ENCODE assay signal across 29 cellular contexts in the genomic region with DNA sequence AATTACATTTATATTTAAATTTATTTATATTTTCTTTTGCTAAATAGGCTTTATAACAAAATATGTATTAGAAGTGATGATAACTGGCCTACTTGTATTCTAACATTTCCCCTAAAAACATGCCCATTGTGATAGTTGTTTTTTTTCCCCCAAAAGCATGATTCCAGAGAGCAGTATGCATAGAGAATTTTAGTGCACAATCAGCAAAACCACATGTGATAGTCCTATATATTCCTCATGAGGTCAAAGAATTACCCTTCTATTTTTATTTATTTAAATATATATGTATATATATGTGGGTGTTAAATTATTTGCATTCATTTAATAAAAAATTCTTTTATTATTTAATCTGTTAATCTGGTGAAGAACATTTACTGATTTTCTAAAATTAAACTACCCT.
"Had no signal": no experiment of that assay in that cellular context is flagged by ENCODE, and none has a peak within 500 bp of the region (broad histone marks: within the 10 kb centered on the region; RNA-seq: fewer than 3 reads in every experiment).

No MANE protein-coding gene starts in this region.

- H3K4me3 ChIP-seq: stomach, suprapubic skin, testis, thoracic aorta, thyroid gland, tibial artery, tibial nerve, transverse colon, upper lobe of left lung, upper lobe of right lung, uterus, vagina had no signal

- H3K27me3 Mint-ChIP-seq: stimulated activated memory B cell treated with anti-CD40 and anti-IgM and Interleukin-4, amounts not matched to agents 10 μg/mL and 1 μg/mL and 100 μg/mL, for 72 hours; stimulated activated naive B cell treated with anti-CD40 and anti-IgM and Interleukin-4, amounts not matched to agents 10 μg/mL and 1 μg/mL and 100 μg/mL, for 72 hours; stimulated activated naive CD8-positive, alpha-beta T cell treated with anti-CD3 and anti-CD28 coated beads, Interleukin-15, amount 100 ng/mL, for 72 hours; stimulated activated naive CD8-positive, alpha-beta T cell treated with anti-CD3 and anti-CD28 coated beads, Interleukin-15, Interleukin-2, amounts not matched to agents 100 ng/mL and 50 ng/mL, for 24 hours; type B pancreatic cell had no signal

- H3K27ac ChIP-seq: stomach, suprapubic skin, testis, thoracic aorta, thyroid gland, tibial artery, tibial nerve, transverse colon, upper lobe of left lung, upper lobe of right lung, uterus, vagina had no signal

- H3K36me3 ChIP-seq: stomach, suprapubic skin, thoracic aorta, thyroid gland, tibial artery, tibial nerve, transverse colon, upper lobe of left lung, upper lobe of right lung, uterus, vagina had no signal

- DNase-seq: stimulated activated CD4-positive, alpha-beta T cell treated with anti-CD3 and anti-CD28 coated beads, Interleukin-2, amount 100 ng/mL, for 48 hours; stimulated activated CD4-positive, alpha-beta T cell treated with anti-CD3 and anti-CD28 coated beads, Interleukin-4, amount 100 ng/mL, for 1 hour; stimulated activated CD4-positive, alpha-beta T cell treated with anti-CD3 and anti-CD28 coated beads, Interleukin-4, amount 100 ng/mL, for 24 hours; stimulated activated CD4-positive, alpha-beta T cell treated with anti-CD3 and anti-CD28 coated beads, Interleukin-4, amount 100 ng/mL, for 4 hours; stimulated activated CD8-positive, alpha-beta memory T cell treated with anti-CD3 and anti-CD28 coated beads, Interleukin-4, amount 100 ng/mL, for 48 hours; stimulated activated naive B cell treated with anti-CD40 and anti-IgM and Interleukin-4, amounts not matched to agents 10 μg/mL and 1 μg/mL and 100 μg/mL, for 72 hours; stimulated activated naive CD4-positive, alpha-beta T cell; stimulated activated naive CD4-positive, alpha-beta T cell treated with Interleukin-2 at 50 U/mL for 16 hours; stimulated activated naive CD8-positive, alpha-beta T cell treated with anti-CD3 and anti-CD28 coated beads, Interleukin-15, amount 100 ng/mL, for 72 hours; stimulated activated naive CD8-positive, alpha-beta T cell treated with anti-CD3 and anti-CD28 coated beads, Interleukin-15, Interleukin-2, amounts not matched to agents 100 U/mL and 50 U/mL, for 24 hours; stomach; substantia nigra; testis; thyroid gland; tibial artery; transverse colon; trophoblast cell; upper lobe of left lung; upper lobe of right lung; uterus had no signal

- H3K4me1 Mint-ChIP-seq: stimulated activated effector memory CD8-positive, alpha-beta T cell treated with anti-CD3 and anti-CD28 coated beads, Interleukin-12 subunit alpha, Interleukin-12 subunit beta, amount 100 ng/mL, for 72 hours; stimulated activated memory B cell treated with anti-CD40 and anti-IgM and Interleukin-4, amounts not matched to agents 10 μg/mL and 1 μg/mL and 100 μg/mL, for 72 hours; stimulated activated naive B cell treated with anti-CD40 and anti-IgM and Interleukin-4, amounts not matched to agents 10 μg/mL and 1 μg/mL and 100 μg/mL, for 72 hours; stimulated activated naive CD8-positive, alpha-beta T cell treated with anti-CD3 and anti-CD28 coated beads, Interleukin-15, amount 100 ng/mL, for 72 hours had no signal

- H3K36me3 Mint-ChIP-seq: stimulated activated effector memory CD8-positive, alpha-beta T cell treated with anti-CD3 and anti-CD28 coated beads, Interleukin-12 subunit alpha, Interleukin-12 subunit beta, amount 100 ng/mL, for 72 hours; stimulated activated memory B cell treated with anti-CD40 and anti-IgM and Interleukin-4, amounts not matched to agents 10 μg/mL and 1 μg/mL and 100 μg/mL, for 72 hours; stimulated activated naive B cell treated with anti-CD40 and anti-IgM and Interleukin-4, amounts not matched to agents 10 μg/mL and 1 μg/mL and 100 μg/mL, for 72 hours; type B pancreatic cell had no signal

- H3K27ac Mint-ChIP-seq: stimulated activated effector memory CD8-positive, alpha-beta T cell treated with anti-CD3 and anti-CD28 coated beads, Interleukin-12 subunit alpha, Interleukin-12 subunit beta, amount 100 ng/mL, for 72 hours; stimulated activated memory B cell treated with anti-CD40 and anti-IgM and Interleukin-4, amounts not matched to agents 10 μg/mL and 1 μg/mL and 100 μg/mL, for 72 hours; stimulated activated naive B cell treated with anti-CD40 and anti-IgM and Interleukin-4, amounts not matched to agents 10 μg/mL and 1 μg/mL and 100 μg/mL, for 72 hours; stimulated activated naive CD8-positive, alpha-beta T cell treated with anti-CD3 and anti-CD28 coated beads, Interleukin-15, amount 100 ng/mL, for 72 hours; stimulated activated naive CD8-positive, alpha-beta T cell treated with anti-CD3 and anti-CD28 coated beads, Interleukin-15, Interleukin-2, amounts not matched to agents 100 ng/mL and 50 ng/mL, for 24 hours; type B pancreatic cell had no signal

- H3K4me1 ChIP-seq: stomach, suprapubic skin, testis, thyroid gland, transverse colon, upper lobe of left lung, upper lobe of right lung, uterus, vagina had no signal

- FAIRE-seq: urothelium cell line had no signal

- H3K27me3 ChIP-seq: stomach, suprapubic skin, testis, thyroid gland, tibial artery, tibial nerve, transverse colon, upper lobe of left lung, upper lobe of right lung, uterus, vagina had no signal

- H3K9me3 Mint-ChIP-seq: stimulated activated naive CD8-positive, alpha-beta T cell treated with anti-CD3 and anti-CD28 coated beads, Interleukin-15, amount 100 ng/mL, for 72 hours; type B pancreatic cell had no signal

- H3K9me3 ChIP-seq: suprapubic skin, testis, thoracic aorta, thyroid gland, tibial artery, transverse colon, upper lobe of left lung, upper lobe of right lung, uterus, vagina had no signal

- H3K4me3 Mint-ChIP-seq: stimulated activated effector memory CD8-positive, alpha-beta T cell treated with anti-CD3 and anti-CD28 coated beads, Interleukin-12 subunit alpha, Interleukin-12 subunit beta, amount 100 ng/mL, for 72 hours; stimulated activated memory B cell treated with anti-CD40 and anti-IgM and Interleukin-4, amounts not matched to agents 10 μg/mL and 1 μg/mL and 100 μg/mL, for 72 hours; stimulated activated naive B cell treated with anti-CD40 and anti-IgM and Interleukin-4, amounts not matched to agents 10 μg/mL and 1 μg/mL and 100 μg/mL, for 72 hours; stimulated activated naive CD8-positive, alpha-beta T cell treated with anti-CD3 and anti-CD28 coated beads, Interleukin-15, amount 100 ng/mL, for 72 hours; stimulated activated naive CD8-positive, alpha-beta T cell treated with anti-CD3 and anti-CD28 coated beads, Interleukin-15, Interleukin-2, amounts not matched to agents 100 ng/mL and 50 ng/mL, for 24 hours; type B pancreatic cell had no signal

- ATAC-seq: stimulated activated effector memory CD8-positive, alpha-beta T cell treated with anti-CD3 and anti-CD28 coated beads, Interleukin-12 subunit alpha, Interleukin-12 subunit beta, amount 100 ng/mL, for 72 hours; stimulated activated memory B cell treated with anti-CD40 and anti-IgM and Interleukin-4, amounts not matched to agents 10 μg/mL and 1 μg/mL and 100 μg/mL, for 72 hours; stimulated activated naive B cell treated with anti-CD40 and anti-IgM and Interleukin-4, amounts not matched to agents 10 μg/mL and 1 μg/mL and 100 μg/mL, for 72 hours; stimulated activated naive CD8-positive, alpha-beta T cell treated with anti-CD3 and anti-CD28 coated beads, Interleukin-15, amount 100 ng/mL, for 72 hours; stimulated activated naive CD8-positive, alpha-beta T cell treated with anti-CD3 and anti-CD28 coated beads, Interleukin-15, Interleukin-2, amounts not matched to agents 100 U/mL and 50 U/mL, for 24 hours; upper lobe of right lung had no signal
